Comparison of ENCODE assay signal across 10 cellular contexts in the genomic region with DNA sequence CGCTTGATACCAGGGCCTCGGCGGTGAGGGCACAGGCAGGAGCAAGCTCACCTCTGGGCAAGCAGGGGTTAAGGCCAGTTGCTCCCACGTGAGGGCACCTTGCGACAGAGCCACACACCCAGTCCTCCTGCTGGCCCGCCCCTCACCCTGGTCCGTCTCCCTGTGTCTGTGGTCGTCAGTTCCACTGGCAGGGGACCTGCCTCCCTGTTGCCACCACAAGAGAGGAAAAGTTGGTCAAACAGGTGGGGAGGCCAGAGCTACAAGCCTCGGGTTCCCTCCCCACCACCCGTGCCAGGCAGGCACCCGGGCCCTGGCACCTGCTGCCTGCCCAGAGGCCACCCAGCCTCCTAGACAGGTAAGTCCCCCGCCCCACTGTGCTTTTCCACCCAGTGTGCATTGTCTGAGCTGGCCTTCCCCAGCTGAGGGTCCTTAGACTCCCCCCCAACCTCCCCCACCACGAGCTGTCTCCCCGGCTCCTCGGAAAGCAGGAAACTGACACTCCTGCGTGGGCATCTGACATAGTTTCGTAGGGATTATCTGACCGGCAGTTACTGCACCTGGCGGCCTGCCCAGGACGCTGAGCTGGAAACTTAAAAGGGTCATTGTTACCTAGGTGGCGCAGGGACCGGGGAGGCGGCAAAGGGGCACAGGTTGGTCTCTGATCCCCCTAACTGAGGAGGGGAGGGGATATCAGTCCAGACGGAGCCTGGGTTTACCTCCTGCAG. TPM values are rescaled to one million over a fixed set of nuclear protein-coding genes. Genes with fewer than 3 reads are reported as not detected.
DNase-seq lines count a peak whose midpoint lies in the region; ATAC-seq and TF ChIP-seq lines count a peak whose summit lies in the region.
"Had no signal": no experiment of that assay in that cellular context is flagged by ENCODE, and none has a peak within 500 bp of the region (broad histone marks: within the 10 kb centered on the region; RNA-seq: fewer than 3 reads in every experiment).

A gene with protein sequence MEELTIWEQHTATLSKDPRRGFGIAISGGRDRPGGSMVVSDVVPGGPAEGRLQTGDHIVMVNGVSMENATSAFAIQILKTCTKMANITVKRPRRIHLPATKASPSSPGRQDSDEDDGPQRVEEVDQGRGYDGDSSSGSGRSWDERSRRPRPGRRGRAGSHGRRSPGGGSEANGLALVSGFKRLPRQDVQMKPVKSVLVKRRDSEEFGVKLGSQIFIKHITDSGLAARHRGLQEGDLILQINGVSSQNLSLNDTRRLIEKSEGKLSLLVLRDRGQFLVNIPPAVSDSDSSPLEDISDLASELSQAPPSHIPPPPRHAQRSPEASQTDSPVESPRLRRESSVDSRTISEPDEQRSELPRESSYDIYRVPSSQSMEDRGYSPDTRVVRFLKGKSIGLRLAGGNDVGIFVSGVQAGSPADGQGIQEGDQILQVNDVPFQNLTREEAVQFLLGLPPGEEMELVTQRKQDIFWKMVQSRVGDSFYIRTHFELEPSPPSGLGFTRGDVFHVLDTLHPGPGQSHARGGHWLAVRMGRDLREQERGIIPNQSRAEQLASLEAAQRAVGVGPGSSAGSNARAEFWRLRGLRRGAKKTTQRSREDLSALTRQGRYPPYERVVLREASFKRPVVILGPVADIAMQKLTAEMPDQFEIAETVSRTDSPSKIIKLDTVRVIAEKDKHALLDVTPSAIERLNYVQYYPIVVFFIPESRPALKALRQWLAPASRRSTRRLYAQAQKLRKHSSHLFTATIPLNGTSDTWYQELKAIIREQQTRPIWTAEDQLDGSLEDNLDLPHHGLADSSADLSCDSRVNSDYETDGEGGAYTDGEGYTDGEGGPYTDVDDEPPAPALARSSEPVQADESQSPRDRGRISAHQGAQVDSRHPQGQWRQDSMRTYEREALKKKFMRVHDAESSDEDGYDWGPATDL (plus strand): TSS at position 178 of the 725 bp plus-strand sequence. CDS start 20,049 bp downstream, outside the sequence.

- peak within 1 kb of the TSS; percentile 25; the same call in 1 of the 2 replicates for H3K27ac ChIP-seq in RWPE1
- H3K27ac ChIP-seq in thyroid gland = peak within 1 kb of the TSS; percentile 44 to 90 (median 85)

- TF ChIP-seq CTCF in RWPE1 (conservative IDR thresholded peaks at IDR 0.05; ENCODE audit: low read depth) = no peak
- TF ChIP-seq CTCF in thyroid gland (IDR thresholded peaks at IDR 0.05) = peak in 1 of 6 experiments; percentile 16

- 12 to 24% methylated on average over 12 to 15 of the region's 24 CpGs for WGBS in thyroid gland, 2 donors

- H3K36me3 ChIP-seq in thyroid gland = no peaks in the 10 kb centered on the region

- POLR2A ChIA-PET in RWPE1 (lab: Yijun Ruan, JAX; ENCODE audit: low non-redundant PET) = no interaction called here

- H3K4me3 ChIP-seq in thyroid gland (replicated peaks in 1 of 3) = peak within 1 kb of the TSS in 2 of 3 donors; percentile 0 to 37

- CTCF ChIA-PET in RWPE1 (lab: Yijun Ruan, JAX) = interaction anchor here (0.6 to 1.2 kb wide), 5 partner anchors 10 to 1371 kb away, joined by 3 to 7 read pairs (median 4); no protein-coding TSS in a partner anchor

- ATAC-seq in GM21526 (IDR thresholded peaks at IDR 0.05; ENCODE audit: low FRiP score, unreplicated experiment) (no peak), HG02623 (IDR thresholded peaks at IDR 0.05; ENCODE audit: unreplicated experiment) (no peak)

- peak in 1 of 2 donors; percentile 61 for TF ChIP-seq POLR2A in thyroid gland (IDR thresholded peaks at IDR 0.05)

- H3K4me1 ChIP-seq in thyroid gland = peaks cover 12 to 36% of the 10 kb centered on the region in 2 donors

- no peaks in the 10 kb centered on the region for H3K9me3 ChIP-seq in thyroid gland

- H3K27me3 ChIP-seq in thyroid gland = no peaks in the 10 kb centered on the region

- intact Hi-C loops in thyroid gland (cut with DNase I) = no loop called here

- peak; percentile 30 for DNase-seq in NCI-H345 (lab: John Stamatoyannopoulos, UW)
- DNase-seq in NCI-H345 treated with DMSO at 0.1 percent for 48 hours (lab: John Stamatoyannopoulos, UW; ENCODE audit: unreplicated experiment) = no peak
- no peak for DNase-seq in RWPE1 (ENCODE audit: low spot score)
- DNase-seq in kidney tubule cell (ENCODE audit: low spot score) = peak; percentile 47
- peak; percentile 83 to 84 for DNase-seq in thyroid gland
- DNase-seq in COLO829 (ENCODE audit: low spot score) = no peak
- DNase-seq: NCI-H146, T1000 had no signal

RNA-seq across cellular contexts. Expression of the gene that starts here (rescaled TPM):
- 10 to 100 TPM; 29.7 to 43.7 (median 39.8) TPM for total RNA-seq in thyroid gland

Comparison
In these comparisons a context has a peak if more than half of its experiments do, and no peak if none do; other contexts are left out.
1. DNase-seq: peak in NCI-H345 (single experiment), kidney tubule cell (single experiment) and thyroid gland (2 of 2); none in NCI-H345 treated with DMSO at 0.1 percent for 48 hours (single experiment), RWPE1 (single experiment) and COLO829 (single experiment).